ENCODE assay signal across 15 cellular contexts in the genomic region with DNA sequence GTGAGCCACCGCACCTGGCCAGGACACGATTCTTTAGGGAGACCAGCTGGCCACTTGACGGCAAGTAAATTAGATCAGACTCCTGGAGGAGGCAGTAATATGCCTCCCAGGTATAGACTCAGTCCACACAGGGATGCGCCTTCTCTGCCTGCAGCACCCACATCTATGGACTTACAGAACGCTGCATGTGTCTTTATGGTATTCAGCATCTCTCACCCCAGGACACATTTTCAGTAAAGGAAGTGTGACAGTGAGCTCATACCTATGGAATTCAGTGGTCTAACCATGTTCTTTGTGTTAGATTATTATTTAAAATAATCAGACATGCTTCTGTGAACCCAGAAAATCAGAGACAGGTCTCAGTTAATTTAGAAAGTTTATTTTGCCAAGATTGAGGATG. TPM values are rescaled to one million over a fixed set of nuclear protein-coding genes. Genes with fewer than 3 reads are reported as not detected.
DNase-seq lines count a peak whose midpoint lies in the region; ATAC-seq and TF ChIP-seq lines count a peak whose summit lies in the region.
"Had no signal": no experiment of that assay in that cellular context is flagged by ENCODE, and none has a peak within 500 bp of the region (broad histone marks: within the 10 kb centered on the region; RNA-seq: fewer than 3 reads in every experiment).

No MANE protein-coding gene starts in this region.

- H3K4me1 Mint-ChIP-seq in Calu3 (ENCODE audit: low read depth, unreplicated experiment): peaks cover 36% of the 10 kb centered on the region
- peaks cover 26% of the 10 kb centered on the region for H3K4me1 Mint-ChIP-seq in chondrocyte (ENCODE audit: low read depth)
- H3K4me1 Mint-ChIP-seq in mesothelial cell of epicardium: peaks cover 17% of the 10 kb centered on the region

- H3K27ac Mint-ChIP-seq in Calu3 (ENCODE audit: unreplicated experiment): peak overlapping the region; percentile 6
- peak overlapping the region; percentile 65 for H3K27ac Mint-ChIP-seq in chondrocyte (ENCODE audit: unreplicated experiment)
- peak overlapping the region; percentile 75 for H3K27ac Mint-ChIP-seq in mesothelial cell of epicardium
- H3K27ac Mint-ChIP-seq: activated CD8-positive, alpha-beta T cell treated with anti-CD3 and anti-CD28 coated beads, Interleukin-2, amount 10 ng/mL, durations not matched to agents 7 days and 5 days had no signal

- H3K36me3 Mint-ChIP-seq in Calu3 (ENCODE audit: insufficient read depth, unreplicated experiment): peaks cover 20% of the 10 kb centered on the region
- H3K36me3 Mint-ChIP-seq in chondrocyte (ENCODE audit: low read depth): no peaks in the 10 kb centered on the region
- H3K36me3 Mint-ChIP-seq in mesothelial cell of epicardium: peaks cover 3% of the 10 kb centered on the region

- DNase-seq in Calu3 (no peak), NCI-H524 (lab: John Stamatoyannopoulos, UW) (peak; percentile 45 to 77), chondrocyte (ENCODE audit: low spot score) (no peak), mesothelial cell of epicardium (ENCODE audit: low spot score in 2 of 2, unreplicated experiment in 2 of 2) (no peak), Kasumi-1 (lab: John Stamatoyannopoulos, UW) (no peak), NCI-H1436 (lab: John Stamatoyannopoulos, UW) (no peak), T1000 (lab: John Stamatoyannopoulos, UW) (no peak)
- DNase-seq: activated CD8-positive, alpha-beta T cell treated with anti-CD3 and anti-CD28 coated beads, Interleukin-2, amount 10 ng/mL, durations not matched to agents 7 days and 5 days; activated effector memory CD4-positive, alpha-beta T cell treated with anti-CD3 and anti-CD28 coated beads, Interleukin-2, amount 50 U/mL, for 16 hours; AML-193; aorta; DMS153; dorsolateral prefrontal cortex; NCI-H2107 had no signal

- no peaks in the 10 kb centered on the region for H3K27me3 Mint-ChIP-seq in Calu3 (ENCODE audit: unreplicated experiment)
- no peaks in the 10 kb centered on the region for H3K27me3 Mint-ChIP-seq in chondrocyte (ENCODE audit: low read depth)
- H3K27me3 Mint-ChIP-seq in mesothelial cell of epicardium (ENCODE audit: low read depth): no peaks in the 10 kb centered on the region

- BruUV-seq in Calu3 (replicated peaks; lab: Mats Ljungman, UMichigan): no TSS peak

- TF ChIP-seq CTCF in Calu3 (IDR thresholded peaks at IDR 0.05; ENCODE audit: unreplicated experiment) (no peak), chondrocyte (IDR thresholded peaks at IDR 0.05) (no peak), mesothelial cell of epicardium (IDR thresholded peaks at IDR 0.05; ENCODE audit: unreplicated experiment) (no peak)

- ATAC-seq in GM21737 (IDR thresholded peaks at IDR 0.05; ENCODE audit: unreplicated experiment): no peak
- ATAC-seq: activated CD8-positive, alpha-beta T cell treated with anti-CD3 and anti-CD28 coated beads, Interleukin-2, amount 10 ng/mL, durations not matched to agents 7 days and 5 days had no signal

- no peak overlapping the region for H3K4me3 Mint-ChIP-seq in Calu3 (ENCODE audit: low read depth, unreplicated experiment)
- no peak overlapping the region for H3K4me3 Mint-ChIP-seq in chondrocyte (ENCODE audit: unreplicated experiment)
- H3K4me3 Mint-ChIP-seq in mesothelial cell of epicardium: no peak overlapping the region
- H3K4me3 Mint-ChIP-seq: activated CD8-positive, alpha-beta T cell treated with anti-CD3 and anti-CD28 coated beads, Interleukin-2, amount 10 ng/mL, durations not matched to agents 7 days and 5 days had no signal

- CTCF ChIA-PET in Calu3 (lab: Charles Lee): interaction anchor here (0.5 to 0.7 kb wide), 2 partner anchors 106 to 142 kb away, joined by 6 read pairs; no protein-coding TSS in a partner anchor

- intact Hi-C loops in Calu3 (cut with micrococcal nuclease; ENCODE audit: unreplicated experiment): no loop called here

- H3K9me3 Mint-ChIP-seq in Calu3 (ENCODE audit: low read depth, unreplicated experiment): no peaks in the 10 kb centered on the region
- no peaks in the 10 kb centered on the region for H3K9me3 Mint-ChIP-seq in chondrocyte (ENCODE audit: low read depth)
- no peaks in the 10 kb centered on the region for H3K9me3 Mint-ChIP-seq in mesothelial cell of epicardium

RNA-seq across cellular contexts. Expression of a gene that starts 5.9 kb away (rescaled TPM):
- total RNA-seq in Calu3 (2022): 196 and 205 TPM in 2 replicates
- 101 to 144 TPM (median 140 TPM) in 3 replicates for total RNA-seq in chondrocyte
- total RNA-seq in mesothelial cell of epicardium: 83.1 to 94.3 TPM (median 86.6 TPM) in 3 replicates

RNA-seq across cellular contexts. Expression of a gene that starts 41.0 kb away (rescaled TPM):
- total RNA-seq in Calu3 (2022) (16.7 and 23.4 TPM in 2 replicates), chondrocyte (24.6 to 33.9 TPM (median 25.9 TPM) in 3 replicates), mesothelial cell of epicardium (28.3 to 31.1 TPM (median 29.4 TPM) in 3 replicates)

Comparison
In these comparisons a context has a peak if more than half of its experiments do, and no peak if none do; other contexts are left out.
1. DNase-seq: peak in NCI-H524 (2 of 2); none in Calu3 (single experiment), chondrocyte (single experiment), mesothelial cell of epicardium (0 of 2), Kasumi-1 (0 of 2), NCI-H1436 (single experiment) and T1000 (single experiment).
2. H3K27ac Mint-ChIP-seq: peak in every context shown above with its lines; median percentile 75 in mesothelial cell of epicardium; 65 in chondrocyte; 6 in Calu3.